12 cellular contexts compared by ENCODE assay signal in genomic region chr10:8254350-8254749, GRCh38.
"Had no signal": no experiment of that assay in that cellular context is flagged by ENCODE, and none has a peak within 500 bp of the region (broad histone marks: within the 10 kb centered on the region; RNA-seq: fewer than 3 reads in every experiment).

No MANE protein-coding gene starts in this region.

- H3K27ac ChIP-seq: ascending aorta, breast epithelium, pancreas, SJSA1, thyroid gland had no signal

- H3K4me3 Mint-ChIP-seq: effector memory CD8-positive, alpha-beta T cell; naive thymus-derived CD8-positive, alpha-beta T cell had no signal

- ATAC-seq: effector memory CD8-positive, alpha-beta T cell; naive thymus-derived CD8-positive, alpha-beta T cell; pancreas; sciatic nerve had no signal

- H3K9me3 ChIP-seq: ascending aorta, breast epithelium, pancreas, SJSA1, thyroid gland had no signal

- H3K27me3 ChIP-seq: ascending aorta, breast epithelium, pancreas, SJSA1, thyroid gland had no signal

- H3K27me3 Mint-ChIP-seq: effector memory CD8-positive, alpha-beta T cell; naive thymus-derived CD8-positive, alpha-beta T cell had no signal

- H3K27ac Mint-ChIP-seq: effector memory CD8-positive, alpha-beta T cell had no signal

- DNase-seq: dermis blood vessel endothelial cell; effector memory CD8-positive, alpha-beta T cell; foreskin melanocyte; kidney glomerular epithelial cell; mesenchymal stem cell; naive thymus-derived CD8-positive, alpha-beta T cell; pancreas; thyroid gland had no signal

- H3K4me1 ChIP-seq: ascending aorta, breast epithelium, pancreas, SJSA1, thyroid gland had no signal
